Comparison of ENCODE assay signal across 29 cellular contexts in genomic region chr15:29473621-29474105, GRCh38.
"Had no signal": no experiment of that assay in that cellular context is flagged by ENCODE, and none has a peak within 500 bp of the region (broad histone marks: within the 10 kb centered on the region; RNA-seq: fewer than 3 reads in every experiment).

No MANE protein-coding gene starts in this region.

- H3K4me2 ChIP-seq: neural progenitor cell had no signal

- H3K27me3 ChIP-seq: neural progenitor cell, neutrophil, pancreas, right lobe of liver, sigmoid colon, stomach, thyroid gland, tibial nerve, upper lobe of right lung, uterus had no signal

- H3K36me3 ChIP-seq: neural progenitor cell, neutrophil, pancreas, right lobe of liver, sigmoid colon, stomach, thoracic aorta, thyroid gland, tibial nerve, upper lobe of right lung, uterus had no signal

- H3K27me3 Mint-ChIP-seq: progenitor cell of endocrine pancreas; stimulated activated naive B cell treated with anti-CD40 and anti-IgM and Interleukin-4, amounts not matched to agents 10 μg/mL and 1 μg/mL and 100 μg/mL, for 72 hours; stimulated activated naive CD8-positive, alpha-beta T cell treated with anti-CD3 and anti-CD28 coated beads, Interleukin-15, Interleukin-2, amounts not matched to agents 100 ng/mL and 50 ng/mL, for 24 hours had no signal

- H3K36me3 Mint-ChIP-seq: naive thymus-derived CD4-positive, alpha-beta T cell; natural killer cell; stimulated activated effector memory CD8-positive, alpha-beta T cell treated with anti-CD3 and anti-CD28 coated beads, Interleukin-12 subunit alpha, Interleukin-12 subunit beta, amount 100 ng/mL, for 72 hours; stimulated activated naive B cell treated with anti-CD40 and anti-IgM and Interleukin-4, amounts not matched to agents 10 μg/mL and 1 μg/mL and 100 μg/mL, for 72 hours had no signal

- H2AFZ ChIP-seq: neural progenitor cell had no signal

- H3K9ac ChIP-seq: neural progenitor cell had no signal

- H3K9me3 Mint-ChIP-seq: natural killer cell; nephron; stimulated activated effector memory CD8-positive, alpha-beta T cell treated with anti-CD3 and anti-CD28 coated beads, Interleukin-12 subunit alpha, Interleukin-12 subunit beta, amount 100 ng/mL, for 72 hours; stimulated activated naive B cell treated with anti-CD40 and anti-IgM and Interleukin-4, amounts not matched to agents 10 μg/mL and 1 μg/mL and 100 μg/mL, for 72 hours; stimulated activated naive CD8-positive, alpha-beta T cell treated with anti-CD3 and anti-CD28 coated beads, Interleukin-15, Interleukin-2, amounts not matched to agents 100 ng/mL and 50 ng/mL, for 24 hours had no signal

- DNase-seq: naive thymus-derived CD4-positive, alpha-beta T cell; natural killer cell; nucleus accumbens; pancreas; posterior cingulate gyrus; psoas muscle; right cardiac atrium; right lobe of liver; sigmoid colon; small intestine; stimulated activated CD4-positive, alpha-beta T cell treated with anti-CD3 and anti-CD28 coated beads, Interleukin-15, amount 100 ng/mL, for 24 hours; stimulated activated CD4-positive, alpha-beta T cell treated with anti-CD3 and anti-CD28 coated beads, Interleukin-2, amount 100 ng/mL, for 24 hours; stimulated activated CD4-positive, alpha-beta T cell treated with anti-CD3 and anti-CD28 coated beads, Interleukin-2, amount 100 ng/mL, for 48 hours; stimulated activated CD4-positive, alpha-beta T cell treated with anti-CD3 and anti-CD28 coated beads, Interleukin-4, amount 100 ng/mL, for 24 hours; stimulated activated naive B cell treated with anti-CD40 and anti-IgM and Interleukin-4, amounts not matched to agents 10 μg/mL and 1 μg/mL and 100 μg/mL, for 72 hours; stimulated activated naive CD4-positive, alpha-beta T cell treated with Interleukin-2 at 50 U/mL for 16 hours; stomach; trophoblast cell; upper lobe of right lung; uterus had no signal

- H3K4me3 Mint-ChIP-seq: naive thymus-derived CD4-positive, alpha-beta T cell; natural killer cell; nephron; neural progenitor cell; stimulated activated effector memory CD8-positive, alpha-beta T cell treated with anti-CD3 and anti-CD28 coated beads, Interleukin-12 subunit alpha, Interleukin-12 subunit beta, amount 100 ng/mL, for 72 hours; stimulated activated naive B cell treated with anti-CD40 and anti-IgM and Interleukin-4, amounts not matched to agents 10 μg/mL and 1 μg/mL and 100 μg/mL, for 72 hours; stimulated activated naive CD8-positive, alpha-beta T cell treated with anti-CD3 and anti-CD28 coated beads, Interleukin-15, Interleukin-2, amounts not matched to agents 100 ng/mL and 50 ng/mL, for 24 hours had no signal

- H3K4me1 ChIP-seq: pancreas, psoas muscle, sigmoid colon, tibial nerve, upper lobe of right lung, uterus had no signal

- H3K27ac ChIP-seq: neural progenitor cell, neutrophil, pancreas, psoas muscle, right lobe of liver, sigmoid colon, stomach, thoracic aorta, thyroid gland, tibial nerve, upper lobe of right lung, uterus had no signal

- H3K9me3 ChIP-seq: neutrophil, pancreas, psoas muscle, right lobe of liver, sigmoid colon, stomach, thoracic aorta, thyroid gland, tibial nerve, upper lobe of right lung, uterus had no signal

- H3K4me3 ChIP-seq: neural progenitor cell, pancreas, psoas muscle, right lobe of liver, sigmoid colon, stomach, thoracic aorta, thyroid gland, tibial nerve, upper lobe of right lung, uterus had no signal

- H3K4me1 Mint-ChIP-seq: naive thymus-derived CD4-positive, alpha-beta T cell; natural killer cell; nephron; stimulated activated effector memory CD8-positive, alpha-beta T cell treated with anti-CD3 and anti-CD28 coated beads, Interleukin-12 subunit alpha, Interleukin-12 subunit beta, amount 100 ng/mL, for 72 hours; stimulated activated naive B cell treated with anti-CD40 and anti-IgM and Interleukin-4, amounts not matched to agents 10 μg/mL and 1 μg/mL and 100 μg/mL, for 72 hours had no signal

- H3K27ac Mint-ChIP-seq: naive thymus-derived CD4-positive, alpha-beta T cell; natural killer cell; nephron; stimulated activated effector memory CD8-positive, alpha-beta T cell treated with anti-CD3 and anti-CD28 coated beads, Interleukin-12 subunit alpha, Interleukin-12 subunit beta, amount 100 ng/mL, for 72 hours; stimulated activated naive B cell treated with anti-CD40 and anti-IgM and Interleukin-4, amounts not matched to agents 10 μg/mL and 1 μg/mL and 100 μg/mL, for 72 hours; stimulated activated naive CD8-positive, alpha-beta T cell treated with anti-CD3 and anti-CD28 coated beads, Interleukin-15, Interleukin-2, amounts not matched to agents 100 ng/mL and 50 ng/mL, for 24 hours had no signal
